ENCODE assay signal across 8 cellular contexts in the genomic region with DNA sequence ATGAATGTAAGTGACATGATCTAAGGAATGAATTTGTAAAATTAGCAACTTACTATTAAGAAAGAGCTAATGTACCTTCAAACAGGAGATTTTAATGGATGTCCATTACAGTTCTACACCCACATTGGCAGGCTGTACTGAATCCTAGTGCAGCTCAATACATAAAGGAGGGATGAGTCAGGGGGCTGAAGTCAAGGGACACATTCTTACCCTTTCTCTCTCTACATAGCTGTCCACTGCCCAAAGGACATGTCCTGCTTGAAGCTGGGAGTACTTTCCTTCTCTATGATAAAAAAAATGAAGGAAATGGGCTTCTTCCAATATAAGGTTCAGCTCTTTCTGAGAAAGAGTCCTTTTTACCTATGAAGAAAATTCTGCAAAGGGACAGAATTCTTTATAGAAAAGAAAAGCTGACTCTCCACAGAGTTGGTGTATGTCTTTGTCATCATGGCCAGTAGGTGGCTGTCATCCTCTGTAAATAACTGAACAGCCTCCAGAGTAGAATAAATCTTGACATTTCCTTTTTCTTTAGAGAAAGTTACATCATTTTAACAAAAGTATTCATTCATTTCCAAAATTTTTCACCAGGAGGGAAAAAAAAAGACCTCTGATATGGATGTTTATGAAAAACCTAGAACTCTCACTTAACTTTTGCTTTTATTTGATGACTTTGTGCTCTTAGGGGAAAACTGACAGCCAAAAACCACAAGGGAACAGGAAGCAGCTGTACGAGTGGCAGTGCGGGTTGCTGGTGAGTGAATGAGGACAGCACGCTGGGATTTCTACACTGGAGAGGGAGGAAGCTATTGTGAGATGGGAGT. TPM values are rescaled to one million over a fixed set of nuclear protein-coding genes. Genes with fewer than 3 reads are reported as not detected.
DNase-seq lines count a peak whose midpoint lies in the region; ATAC-seq and TF ChIP-seq lines count a peak whose summit lies in the region.

No MANE protein-coding gene starts in this region.

- POLR2A ChIA-PET in CD4-positive, alpha-beta T cell (lab: Charles Lee) = interaction anchor here (0.7 kb wide), 1 partner anchor 119 kb away, joined by 3 read pairs; no protein-coding TSS in a partner anchor

- CTCF ChIA-PET in CD4-positive, alpha-beta T cell (lab: Charles Lee) = interaction anchor here (0.9 to 1.6 kb wide), 3 partner anchors 10 to 73 kb away, joined by 3 to 4 read pairs (median 3); no protein-coding TSS in a partner anchor

- WGBS in lung, 2 donors = 0% methylated on average over 3 of the region's 3 CpGs

- H3K27ac Mint-ChIP-seq in CD4-positive, alpha-beta T cell = no peak overlapping the region

- TF ChIP-seq CTCF in CD4-positive, alpha-beta T cell (IDR thresholded peaks at IDR 0.05) = peak; percentile 44
- TF ChIP-seq CTCF in lung (IDR thresholded peaks at IDR 0.05; ENCODE audit: control extremely low read depth, extremely low read depth) = no peak

- no peak overlapping the region for H3K4me3 ChIP-seq in lung

- no peak overlapping the region for H3K4me3 Mint-ChIP-seq in CD4-positive, alpha-beta T cell

- H3K27me3 ChIP-seq in CD4-positive, alpha-beta T cell (ENCODE audit: control insufficient read depth, insufficient read depth, low read length) = no peaks in the 10 kb centered on the region
- no peaks in the 10 kb centered on the region for H3K27me3 ChIP-seq in lung (ENCODE audit: control insufficient read depth, insufficient read depth)

- peaks cover 0 to 2% of the 10 kb centered on the region in 2 donors for H3K4me1 ChIP-seq in lung (ENCODE audit: control insufficient read depth in 2 of 2, insufficient read depth in 2 of 2, low read length in 2 of 2)

- H3K4me1 Mint-ChIP-seq in CD4-positive, alpha-beta T cell (ENCODE audit: low read depth) = peaks cover 5% of the 10 kb centered on the region

- ATAC-seq in CD4-positive, alpha-beta T cell (ENCODE audit: poor library complexity) = peak; percentile 63
- ATAC-seq in GM18519 (IDR thresholded peaks at IDR 0.05; ENCODE audit: low FRiP score, unreplicated experiment) = peak; percentile 73
- ATAC-seq in HG02943 (IDR thresholded peaks at IDR 0.05; ENCODE audit: low read depth, unreplicated experiment) = peak; percentile 63
- peak; percentile 72 for ATAC-seq in lung (ENCODE audit: insufficient read depth, low FRiP score)

- intact Hi-C loops in CD4-positive, alpha-beta T cell (cut with DNase I, micrococcal nuclease) = no loop called here

- no peaks in the 10 kb centered on the region for H3K9me3 ChIP-seq in CD4-positive, alpha-beta T cell (ENCODE audit: control insufficient read depth, low read length)
- no peaks in the 10 kb centered on the region for H3K9me3 ChIP-seq in lung (ENCODE audit: control insufficient read depth in 2 of 2, insufficient read depth in 1 of 2, low read length in 1 of 2)

- no peaks in the 10 kb centered on the region for H3K36me3 Mint-ChIP-seq in CD4-positive, alpha-beta T cell (ENCODE audit: low read depth)

- H3K36me3 ChIP-seq in lung (ENCODE audit: control insufficient read depth in 2 of 2, insufficient read depth in 2 of 2, low read length in 2 of 2) = no peaks in the 10 kb centered on the region

- DNase-seq in CD4-positive, alpha-beta T cell = no peak
- DNase-seq in NCI-H774 (lab: John Stamatoyannopoulos, UW) (peak; percentile 23), dedifferentiated amniotic fluid mesenchymal stem cell (ENCODE audit: extremely low spot score) (peak; percentile 53), lung (ENCODE audit: low spot score) (peak; percentile 33), GM19240 (ENCODE audit: insufficient read length, low spot score) (no peak)
- no peak for DNase-seq in stimulated activated CD4-positive, alpha-beta T cell treated with anti-CD3 and anti-CD28 coated beads, Interleukin-4, amount 100 ng/mL, for 24 hours

- no peak overlapping the region for H3K27ac ChIP-seq in CD4-positive, alpha-beta T cell (ENCODE audit: low read depth, low read length)
- no peak overlapping the region for H3K27ac ChIP-seq in lung (ENCODE audit: low read depth in 1 of 2, low read length in 1 of 2)

- H3K9me3 Mint-ChIP-seq in CD4-positive, alpha-beta T cell = no peaks in the 10 kb centered on the region

- H3K27me3 Mint-ChIP-seq in CD4-positive, alpha-beta T cell = no peaks in the 10 kb centered on the region

RNA-seq across cellular contexts. Expression of gene IFNA14, which starts 13.1 kb away (rescaled TPM):
- not detected for total RNA-seq in CD4-positive, alpha-beta T cell
- total RNA-seq in lung = not detected
- not detected for polyA plus RNA-seq in lung

RNA-seq across cellular contexts. Expression of gene IFNA17, which starts 24.9 kb away (rescaled TPM):
- not detected for total RNA-seq in CD4-positive, alpha-beta T cell
- total RNA-seq in lung = not detected
- not detected for polyA plus RNA-seq in lung

RNA-seq across cellular contexts. Expression of gene IFNA16, which starts 35.8 kb away (rescaled TPM):
- total RNA-seq in CD4-positive, alpha-beta T cell = not detected
- total RNA-seq in lung = not detected
- not detected for polyA plus RNA-seq in lung

RNA-seq across cellular contexts. Expression of gene IFNA10, which starts 46.0 kb away (rescaled TPM):
- not detected for total RNA-seq in CD4-positive, alpha-beta T cell
- not detected for total RNA-seq in lung
- not detected for polyA plus RNA-seq in lung

RNA-seq across cellular contexts. Expression of gene IFNA7, which starts 50.9 kb away (rescaled TPM):
- not detected for total RNA-seq in CD4-positive, alpha-beta T cell
- total RNA-seq in lung = not detected
- not detected for polyA plus RNA-seq in lung

Comparison
In these comparisons a context has a peak if more than half of its experiments do, and no peak if none do; other contexts are left out.
1. DNase-seq: peak in NCI-H774 (single experiment), dedifferentiated amniotic fluid mesenchymal stem cell (single experiment) and lung (single experiment); none in CD4-positive, alpha-beta T cell (0 of 10), stimulated activated CD4-positive, alpha-beta T cell treated with anti-CD3 and anti-CD28 coated beads, Interleukin-4, amount 100 ng/mL, for 24 hours (single experiment) and GM19240 (single experiment).
2. Peak in every context shown above with its lines, with median percentiles within 50 percentile points of each other: ATAC-seq.